ENCODE assay signal across 8 cellular contexts in genomic region chr1:243343970-243344749, GRCh38.
A peak's percentile ranks its signal among the peaks of the same experiment; 100 is the strongest.
DNase-seq lines count a peak whose midpoint lies in the region; ATAC-seq, FAIRE-seq and TF ChIP-seq lines count a peak whose summit lies in the region.

No MANE protein-coding gene starts in this region.

- H3K4me3 ChIP-seq in A673 (ENCODE audit: low read depth, low read length, poor library complexity, severe bottlenecking) (no peak overlapping the region), cardiac fibroblast (replicated peaks in 1 of 2; ENCODE audit: low read depth in 2 of 2, low read length in 2 of 2) (no peak overlapping the region), lung (no peak overlapping the region)

- peak; percentile 47 for FAIRE-seq in GM12891 (lab: Jason Lieb, UNC)

- H3K4me1 ChIP-seq in A673 (ENCODE audit: insufficient read depth, low read length, poor library complexity, severe bottlenecking): no peaks in the 10 kb centered on the region
- no peaks in the 10 kb centered on the region for H3K4me1 ChIP-seq in lung (ENCODE audit: control insufficient read depth in 2 of 2, insufficient read depth in 2 of 2, low read length in 2 of 2)

- TF ChIP-seq CTCF in A673 (conservative IDR thresholded peaks at IDR 0.05; ENCODE audit: low read depth, low read length) (peak; percentile 59), cardiac fibroblast (IDR thresholded peaks at IDR 0.05; ENCODE audit: low read depth, low read length) (peak; percentile 57), lung (IDR thresholded peaks at IDR 0.05; ENCODE audit: control extremely low read depth, extremely low read depth) (peak; percentile 57)

- no peak for TF ChIP-seq POLR2A in GM12891 (IDR thresholded peaks at IDR 0.05; ENCODE audit: low read depth, low read length)

- DNase-seq in A673 (ENCODE audit: low spot score) (peak; percentile 42), GM12891 (ENCODE audit: insufficient read length, low spot score) (no peak), HT1080 (ENCODE audit: low read depth) (peak; percentile 30), NCI-H748 treated with DMSO at 0.1 percent for 48 hours (lab: John Stamatoyannopoulos, UW) (peak; percentile 58), cardiac fibroblast (ENCODE audit: low read depth in 2 of 2) (peak; percentile 56 to 64), lung (ENCODE audit: low spot score) (no peak)
- DNase-seq in effector CD8-positive, alpha-beta T cell (lab: John Stamatoyannopoulos, UW): no peak

- whole genome bisulfite sequencing in lung, 2 donors: 50 to 63% methylated on average over 3 of the region's 3 CpGs

- CTCF ChIA-PET in A673 (lab: Charles Lee): no interaction called here

- H3K27me3 ChIP-seq in A673 (replicated peaks; ENCODE audit: insufficient read depth, low read depth, low read length, poor library complexity) (no peaks in the 10 kb centered on the region), lung (ENCODE audit: control insufficient read depth, insufficient read depth) (no peaks in the 10 kb centered on the region)

- H3K36me3 ChIP-seq in A673 (ENCODE audit: insufficient read depth, low read length, poor library complexity, severe bottlenecking) (no peaks in the 10 kb centered on the region), lung (ENCODE audit: control insufficient read depth in 2 of 2, insufficient read depth in 2 of 2, low read length in 2 of 2) (peaks cover 7 to 9% of the 10 kb centered on the region in 2 donors)

- peak; percentile 69 for ATAC-seq in lung (ENCODE audit: insufficient read depth, low FRiP score)
- ATAC-seq in GM21737 (IDR thresholded peaks at IDR 0.05; ENCODE audit: unreplicated experiment): no peak

- POLR2A ChIA-PET in A673 (lab: Charles Lee; ENCODE audit: low non-redundant PET): no interaction called here

- H3K9me3 ChIP-seq in A673 (ENCODE audit: low read depth, low read length, poor library complexity, severe bottlenecking) (no peaks in the 10 kb centered on the region), lung (ENCODE audit: control insufficient read depth in 2 of 2, insufficient read depth in 1 of 2, low read length in 1 of 2) (no peaks in the 10 kb centered on the region)

- BruUV-seq in A673 (replicated peaks; lab: Mats Ljungman, UMichigan): no TSS peak

- intact Hi-C loops in A673 (cut with micrococcal nuclease; ENCODE audit: unreplicated experiment): loop anchor here (5.0 kb wide), 2 partner anchors 403 to 928 kb away; no protein-coding TSS in a partner anchor

- H3K27ac ChIP-seq in A673 (ENCODE audit: low read depth, low read length, poor library complexity, severe bottlenecking): no peak overlapping the region
- no peak overlapping the region for H3K27ac ChIP-seq in lung (ENCODE audit: low read depth in 1 of 2, low read length in 1 of 2)

TF ChIP-seq in GM12891, 5 proteins besides CTCF, POLR2A, EP300 and RAD21:
- TF ChIP-seq SPI1 (IDR thresholded peaks at IDR 0.05; ENCODE audit: low read depth, low read length): no peak
- no peak for TF ChIP-seq TAF1 (IDR thresholded peaks at IDR 0.05; ENCODE audit: low read depth, low read length)
- no peak for TF ChIP-seq PAX5 (IDR thresholded peaks at IDR 0.05; ENCODE audit: insufficient read depth, low read length, severe bottlenecking)
- no peak for TF ChIP-seq POLR2AphosphoS5 (IDR thresholded peaks at IDR 0.05; ENCODE audit: low read depth, low read length)
- TF ChIP-seq POU2F2 (IDR thresholded peaks at IDR 0.05; ENCODE audit: low read depth, low read length): no peak

Comparison
In these comparisons a context has a peak if more than half of its experiments do, and no peak if none do; other contexts are left out.
1. DNase-seq: peak in A673 (single experiment), HT1080 (single experiment), NCI-H748 treated with DMSO at 0.1 percent for 48 hours (single experiment) and cardiac fibroblast (2 of 2); none in GM12891 (single experiment), lung (single experiment) and effector CD8-positive, alpha-beta T cell (single experiment).
2. Peak in every context shown above with its lines, with median percentiles within 50 percentile points of each other: CTCF ChIP-seq.